Comparison of ENCODE assay signal across 8 cellular contexts in genomic region chr15:38130200-38130567, GRCh38.
DNase-seq lines count a peak whose midpoint lies in the region; ATAC-seq and TF ChIP-seq lines count a peak whose summit lies in the region.

No MANE protein-coding gene starts in this region.

- H3K36me3 Mint-ChIP-seq in nephron progenitor cell (ENCODE audit: low read depth), result no peaks in the 10 kb centered on the region

- H3K27me3 Mint-ChIP-seq in nephron progenitor cell (ENCODE audit: low read depth, poor library complexity), result no peaks in the 10 kb centered on the region

- DNase-seq in nephron progenitor cell (no peak), NCI-H774 (lab: John Stamatoyannopoulos, UW) (no peak), NOMO-1 (lab: John Stamatoyannopoulos, UW; ENCODE audit: unreplicated experiment in 2 of 2) (no peak), epidermal melanocyte (ENCODE audit: insufficient read length, low spot score) (no peak), T1000 (lab: John Stamatoyannopoulos, UW) (no peak)

- H3K4me1 Mint-ChIP-seq in nephron progenitor cell, result peaks cover 31% of the 10 kb centered on the region

- peak overlapping the region; percentile 77 for H3K27ac ChIP-seq in angular gyrus (ENCODE audit: low read depth, low read length)

- peaks cover 5% of the 10 kb centered on the region for H3K9me3 Mint-ChIP-seq in nephron progenitor cell

- ATAC-seq in GM18499 (IDR thresholded peaks at IDR 0.05; ENCODE audit: insufficient read depth, unreplicated experiment) (peak; percentile 23), HG02759 (IDR thresholded peaks at IDR 0.05; ENCODE audit: unreplicated experiment) (peak; percentile 40)

- H3K4me3 Mint-ChIP-seq in nephron progenitor cell, result no peak overlapping the region

- peak overlapping the region; percentile 87 for H3K27ac Mint-ChIP-seq in nephron progenitor cell

- no peak for TF ChIP-seq CTCF in nephron progenitor cell (IDR thresholded peaks at IDR 0.05)
